In the genomic region with DNA sequence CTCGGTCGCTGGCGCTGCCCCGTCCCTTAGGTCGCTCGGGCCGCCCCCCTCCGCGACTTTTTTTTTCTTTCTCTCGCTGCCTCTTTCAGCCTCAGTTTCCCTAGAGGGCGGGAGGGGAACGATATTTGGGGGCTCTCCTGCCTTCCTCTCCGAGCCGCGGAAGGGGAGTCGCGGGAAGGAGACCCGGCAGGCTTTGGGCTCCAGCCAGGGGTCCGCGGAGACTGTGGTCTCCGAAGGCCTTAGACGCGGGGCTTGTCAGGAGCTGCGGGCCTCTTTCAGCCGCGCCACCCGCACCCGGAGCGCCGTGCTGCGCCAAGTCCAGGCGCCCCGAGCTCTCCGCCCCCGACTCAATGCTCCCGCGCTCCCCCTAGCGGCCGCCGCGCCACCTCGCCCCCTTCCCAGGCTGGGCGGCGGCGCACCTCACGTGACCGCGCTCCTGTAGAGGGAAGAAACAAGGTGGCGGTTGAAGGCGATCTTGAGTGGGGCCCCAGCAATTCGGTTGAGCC, we compare ENCODE assay signal across 8 cellular contexts. TPM values are rescaled to one million over a fixed set of nuclear protein-coding genes. Genes with fewer than 3 reads are reported as not detected.
DNase-seq lines count a peak whose midpoint lies in the region; ATAC-seq and TF ChIP-seq lines count a peak whose summit lies in the region.

TSS of gene LRRC37B (plus strand) at position 427 of the 506 bp plus-strand sequence. CDS start 14,010 bp downstream, outside the sequence.

- peak within 1 kb of the TSS; percentile 90 for H2AFZ ChIP-seq in SU-DHL-6 (ENCODE audit: low read depth, low read length, severe bottlenecking)

- peak within 1 kb of the TSS; percentile 85 for H3K27ac Mint-ChIP-seq in activated naive CD8-positive, alpha-beta T cell treated with anti-CD3 and anti-CD28 coated beads, Interleukin-2, amount 10 ng/mL, durations not matched to agents 7 days and 5 days

- no peaks in the 10 kb centered on the region for H3K36me3 ChIP-seq in SU-DHL-6 (ENCODE audit: low read length)
- no peaks in the 10 kb centered on the region for H3K36me3 ChIP-seq in cardiac muscle cell
- H3K36me3 ChIP-seq in tibial nerve: no peaks in the 10 kb centered on the region

- DNase-seq in GM04504 (ENCODE audit: low read depth) (peak; percentile 39), HEK293T (ENCODE audit: extremely low spot score) (peak; percentile 76), NCI-H1048 (lab: John Stamatoyannopoulos, UW) (peak; percentile 58), cardiac muscle cell (ENCODE audit: low read depth in 1 of 2, low spot score in 1 of 2) (peak; percentile 83 to 90), pons (ENCODE audit: low spot score) (peak; percentile 85), tibial nerve (ENCODE audit: low spot score in 2 of 2) (peak; percentile 84 to 92)
- peak; percentile 95 for DNase-seq in activated naive CD8-positive, alpha-beta T cell treated with anti-CD3 and anti-CD28 coated beads, Interleukin-2, amount 10 ng/mL, durations not matched to agents 7 days and 5 days

- H3K27ac ChIP-seq in SU-DHL-6 (ENCODE audit: low read depth, low read length): 0 out of 2 replicates have a peak within 1 kb of the TSS, but pooled peaks have one; percentile 4
- H3K27ac ChIP-seq in cardiac muscle cell: peak within 1 kb of the TSS; percentile 93
- peak within 1 kb of the TSS; percentile 72 to 96 (median 92) for H3K27ac ChIP-seq in tibial nerve

- H3K27me3 ChIP-seq in SU-DHL-6 (ENCODE audit: low read length): no peaks in the 10 kb centered on the region
- H3K27me3 ChIP-seq in cardiac muscle cell: no peaks in the 10 kb centered on the region
- no peaks in the 10 kb centered on the region for H3K27me3 ChIP-seq in tibial nerve

- TF ChIP-seq EP300 in tibial nerve (IDR thresholded peaks at IDR 0.05): peak in 1 of 2 donors; percentile 89

- peaks cover 25% of the 10 kb centered on the region for H3F3A ChIP-seq in SU-DHL-6 (ENCODE audit: insufficient read depth)

- POLR2A ChIA-PET in HEK293T (lab: Yijun Ruan, JAX): interaction anchor here (0.9 to 1.5 kb wide), 4 partner anchors 8 to 135 kb away, joined by 3 to 7 read pairs (median 3); partner anchors contain the start of gene RHOT1
- POLR2A ChIA-PET in activated naive CD8-positive, alpha-beta T cell treated with anti-CD3 and anti-CD28 coated beads, Interleukin-2, amount 10 ng/mL, durations not matched to agents 7 days and 5 days (lab: Charles Lee): interaction anchor here (0.6 to 3.9 kb wide), 9 partner anchors 12 to 1167 kb away, joined by 3 to 27 read pairs (median 5); partner anchors contain the start of gene RHOT1

- peaks cover under 1% of the 10 kb centered on the region for H3K9me3 Mint-ChIP-seq in activated naive CD8-positive, alpha-beta T cell treated with anti-CD3 and anti-CD28 coated beads, Interleukin-2, amount 10 ng/mL, durations not matched to agents 7 days and 5 days

- ATAC-seq in activated naive CD8-positive, alpha-beta T cell treated with anti-CD3 and anti-CD28 coated beads, Interleukin-2, amount 10 ng/mL, durations not matched to agents 7 days and 5 days (ENCODE audit: low read depth): peak; percentile 89

- no peaks in the 10 kb centered on the region for H3K9me2 ChIP-seq in SU-DHL-6 (replicated peaks; ENCODE audit: insufficient read depth, low read length)

- H3K4me3 Mint-ChIP-seq in activated naive CD8-positive, alpha-beta T cell treated with anti-CD3 and anti-CD28 coated beads, Interleukin-2, amount 10 ng/mL, durations not matched to agents 7 days and 5 days: peak within 1 kb of the TSS; percentile 84

- TF ChIP-seq CTCF in SU-DHL-6 (IDR thresholded peaks at IDR 0.05; ENCODE audit: insufficient read depth, low read length, poor library complexity, severe bottlenecking) (peak; percentile 79), cardiac muscle cell (IDR thresholded peaks at IDR 0.05; ENCODE audit: low read depth, low read length) (peak; percentile 82), tibial nerve (IDR thresholded peaks at IDR 0.05) (peak; percentile 95 to 99 (median 98))

- peak within 1 kb of the TSS; percentile 69 for H3K9ac ChIP-seq in SU-DHL-6 (ENCODE audit: low read length)

- H4K20me1 ChIP-seq in SU-DHL-6 (ENCODE audit: low read depth, low read length): no peaks in the 10 kb centered on the region

- H3K4me1 Mint-ChIP-seq in activated naive CD8-positive, alpha-beta T cell treated with anti-CD3 and anti-CD28 coated beads, Interleukin-2, amount 10 ng/mL, durations not matched to agents 7 days and 5 days: peaks cover 24% of the 10 kb centered on the region

- H3K79me2 ChIP-seq in SU-DHL-6 (ENCODE audit: insufficient read depth, low read length): 0 out of 2 replicates have a peak, but pooled peaks cover 4% of the 10 kb centered on the region

- peaks cover 6% of the 10 kb centered on the region for H3K27me3 Mint-ChIP-seq in activated naive CD8-positive, alpha-beta T cell treated with anti-CD3 and anti-CD28 coated beads, Interleukin-2, amount 10 ng/mL, durations not matched to agents 7 days and 5 days

- CTCF ChIA-PET in HEK293T (lab: Yijun Ruan, JAX): interaction anchor here (0.6 to 2.0 kb wide), 9 partner anchors 8 to 323 kb away, joined by 3 to 8 read pairs (median 4); no protein-coding TSS in a partner anchor

- 1 to 2% methylated on average over 31 to 32 of the region's 51 CpGs for WGBS in tibial nerve, 2 donors

- H3K36me3 Mint-ChIP-seq in activated naive CD8-positive, alpha-beta T cell treated with anti-CD3 and anti-CD28 coated beads, Interleukin-2, amount 10 ng/mL, durations not matched to agents 7 days and 5 days: peaks cover 16% of the 10 kb centered on the region

- H3K4me1 ChIP-seq in cardiac muscle cell (ENCODE audit: low read depth) (peaks cover 6% of the 10 kb centered on the region), tibial nerve (peaks cover 0 to 28% (median 6%) of the 10 kb centered on the region in 4 donors)

- TF ChIP-seq POLR2A in tibial nerve (IDR thresholded peaks at IDR 0.05): peak in 1 of 2 donors; percentile 53

- no peaks in the 10 kb centered on the region for H3K9me3 ChIP-seq in SU-DHL-6 (ENCODE audit: insufficient read depth, low read length)
- no peaks in the 10 kb centered on the region for H3K9me3 ChIP-seq in cardiac muscle cell (ENCODE audit: low read depth)
- no peaks in the 10 kb centered on the region for H3K9me3 ChIP-seq in tibial nerve

- H3K4me2 ChIP-seq in SU-DHL-6 (ENCODE audit: low read depth, low read length, poor library complexity, severe bottlenecking): peak within 1 kb of the TSS; percentile 75

- H3K4me3 ChIP-seq in SU-DHL-6 (ENCODE audit: insufficient read depth, low read length, poor library complexity, severe bottlenecking) (peak within 1 kb of the TSS; percentile 90), cardiac muscle cell (peak within 1 kb of the TSS; percentile 90), tibial nerve (peak within 1 kb of the TSS; percentile 74 to 95 (median 78))

TF ChIP-seq in HEK293T, 16 proteins besides CTCF, POLR2A, EP300 and RAD21:
- TF ChIP-seq SP1 (IDR thresholded peaks at IDR 0.05): no peak
- TF ChIP-seq TARDBP (IDR thresholded peaks at IDR 0.05): no peak
- TF ChIP-seq ZNF384 (IDR thresholded peaks at IDR 0.05): no peak
- TF ChIP-seq FOXA1 (IDR thresholded peaks at IDR 0.05): no peak
- TF ChIP-seq FOXM1 (IDR thresholded peaks at IDR 0.05; ENCODE audit: borderline replicate concordance): no peak
- TF ChIP-seq HDGF (IDR thresholded peaks at IDR 0.05; ENCODE audit: borderline replicate concordance): no peak
- no peak for TF ChIP-seq ARNT (IDR thresholded peaks at IDR 0.05)
- no peak for TF ChIP-seq FOXK2 (IDR thresholded peaks at IDR 0.05)
- TF ChIP-seq CTBP1 (IDR thresholded peaks at IDR 0.05; ENCODE audit: borderline replicate concordance): no peak
- TF ChIP-seq SUZ12 (IDR thresholded peaks at IDR 0.05): no peak
- TF ChIP-seq L3MBTL2 (conservative IDR thresholded peaks at IDR 0.05): no peak
- no peak for TF ChIP-seq LEF1 (IDR thresholded peaks at IDR 0.05; ENCODE audit: borderline replicate concordance)
- TF ChIP-seq ELF4 (IDR thresholded peaks at IDR 0.05): no peak
- TF ChIP-seq BHLHE40 (IDR thresholded peaks at IDR 0.05; ENCODE audit: borderline replicate concordance): no peak
- TF ChIP-seq NFRKB (IDR thresholded peaks at IDR 0.05): no peak
- TF ChIP-seq, protein P1, sequence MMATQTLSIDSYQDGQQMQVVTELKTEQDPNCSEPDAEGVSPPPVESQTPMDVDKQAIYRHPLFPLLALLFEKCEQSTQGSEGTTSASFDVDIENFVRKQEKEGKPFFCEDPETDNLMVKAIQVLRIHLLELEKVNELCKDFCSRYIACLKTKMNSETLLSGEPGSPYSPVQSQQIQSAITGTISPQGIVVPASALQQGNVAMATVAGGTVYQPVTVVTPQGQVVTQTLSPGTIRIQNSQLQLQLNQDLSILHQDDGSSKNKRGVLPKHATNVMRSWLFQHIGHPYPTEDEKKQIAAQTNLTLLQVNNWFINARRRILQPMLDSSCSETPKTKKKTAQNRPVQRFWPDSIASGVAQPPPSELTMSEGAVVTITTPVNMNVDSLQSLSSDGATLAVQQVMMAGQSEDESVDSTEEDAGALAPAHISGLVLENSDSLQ (IDR thresholded peaks at IDR 0.05): no peak

RNA-seq across cellular contexts. Expression of gene LRRC37B, which starts in this region (rescaled TPM):
- 10 to 100 TPM; 51.5 to 58.3 TPM for total RNA-seq in activated naive CD8-positive, alpha-beta T cell treated with anti-CD3 and anti-CD28 coated beads, Interleukin-2, amount 10 ng/mL, durations not matched to agents 7 days and 5 days
- total RNA-seq in cardiac muscle cell (14.1 and 16.3 TPM in 2 replicates), tibial nerve (10 to 100 TPM; 17.2 to 51.1 (median 27.9) TPM)
- polyA plus RNA-seq in cardiac muscle cell: 9.5 and 16.3 TPM in 2 replicates

Comparison
In these comparisons a context has a peak if more than half of its experiments do, and no peak if none do; other contexts are left out.
1. Peak in every context shown above with its lines: DNase-seq, ATAC-seq, H3K4me3 ChIP-seq and H3K27ac ChIP-seq.
2. DNase-seq: peak in every context shown above with its lines; median percentile 95 in activated naive CD8-positive, alpha-beta T cell treated with anti-CD3 and anti-CD28 coated beads, Interleukin-2, amount 10 ng/mL, durations not matched to agents 7 days and 5 days; 88 in tibial nerve; 86 in cardiac muscle cell; 85 in pons; 76 in HEK293T; 58 in NCI-H1048; 39 in GM04504.
3. H3K27ac ChIP-seq: peak in every context shown above with its lines; median percentile 93 in cardiac muscle cell; 92 in tibial nerve; 4 in SU-DHL-6.